Comparison of ENCODE assay signal across 1 cellular context in genomic region chr17:43373343-43373742, GRCh38.
TF ChIP-seq lines count a peak whose summit lies in the region.

No MANE protein-coding gene starts in this region.

TF ChIP-seq in H1, 55 proteins besides CTCF, POLR2A, EP300 and RAD21:
- TF ChIP-seq ZNF274 (IDR thresholded peaks at IDR 0.05; ENCODE audit: borderline replicate concordance, extremely low read depth, low read length) (no peak), TBP (IDR thresholded peaks at IDR 0.05; ENCODE audit: low read depth, low read length) (no peak), JUND (IDR thresholded peaks at IDR 0.05; ENCODE audit: low read length) (no peak), GTF2F1 (IDR thresholded peaks at IDR 0.05; ENCODE audit: borderline replicate concordance, low read depth, low read length) (no peak), BRCA1 (IDR thresholded peaks at IDR 0.05; ENCODE audit: low read depth, low read length) (no peak), MAX (IDR thresholded peaks at IDR 0.05) (no peak), CHD7 (IDR thresholded peaks at IDR 0.05; ENCODE audit: insufficient replicate concordance, low read length) (no peak), BCL11A (IDR thresholded peaks at IDR 0.05; ENCODE audit: low read depth in 2 of 2, low read length in 2 of 2) (no peak), KDM1A (IDR thresholded peaks at IDR 0.05; ENCODE audit: borderline replicate concordance, low read length) (no peak), SP1 (IDR thresholded peaks at IDR 0.05; ENCODE audit: low read depth, low read length) (no peak), RNF2 (IDR thresholded peaks at IDR 0.05; ENCODE audit: borderline replicate concordance, low read depth, low read length, missing control alignments, poor library complexity, severe bottlenecking) (no peak), ATF2 (IDR thresholded peaks at IDR 0.05; ENCODE audit: low read length) (no peak), KDM5A (IDR thresholded peaks at IDR 0.05; ENCODE audit: low read length) (no peak), GABPA (IDR thresholded peaks at IDR 0.05; ENCODE audit: borderline replicate concordance, insufficient read depth, low read length) (no peak), CEBPB (IDR thresholded peaks at IDR 0.05; ENCODE audit: low read depth, low read length) (no peak), ATF3 (IDR thresholded peaks at IDR 0.05; ENCODE audit: insufficient read depth, low read depth, low read length) (no peak), CHD2 (IDR thresholded peaks at IDR 0.05; ENCODE audit: low read length) (no peak)
